21 cellular contexts compared by ENCODE assay signal in genomic region chr19:53182202-53182601, GRCh38. TPM values are rescaled to one million over a fixed set of nuclear protein-coding genes. Genes with fewer than 3 reads are reported as not detected.
DNase-seq lines count a peak whose midpoint lies in the region; ATAC-seq and TF ChIP-seq lines count a peak whose summit lies in the region.
"Had no signal": no experiment of that assay in that cellular context is flagged by ENCODE, and none has a peak within 500 bp of the region (broad histone marks: within the 10 kb centered on the region; RNA-seq: fewer than 3 reads in every experiment).

No MANE protein-coding gene starts in this region.

- H3K4me3 Mint-ChIP-seq in endodermal cell: no peak overlapping the region
- H3K4me3 Mint-ChIP-seq: activated CD4-positive, alpha-beta memory T cell treated with anti-CD3 and anti-CD28 coated beads, Interleukin-2, amount 10 ng/mL, durations not matched to agents 7 days and 5 days; stimulated activated effector memory CD8-positive, alpha-beta T cell treated with anti-CD3 and anti-CD28 coated beads, Interleukin-12 subunit alpha, Interleukin-12 subunit beta, amount 100 ng/mL, for 72 hours had no signal

- H3K27me3 ChIP-seq in hepatocyte (no peaks in the 10 kb centered on the region), endodermal cell (ENCODE audit: control insufficient read depth, insufficient read depth, low read length, poor library complexity, severe bottlenecking) (no peaks in the 10 kb centered on the region)
- H3K27me3 ChIP-seq: suprapubic skin had no signal

- ATAC-seq in HG03139 (IDR thresholded peaks at IDR 0.05; ENCODE audit: unreplicated experiment): no peak
- ATAC-seq: K562; stimulated activated effector memory CD8-positive, alpha-beta T cell treated with anti-CD3 and anti-CD28 coated beads, Interleukin-12 subunit alpha, Interleukin-12 subunit beta, amount 100 ng/mL, for 72 hours had no signal

- H3K4me3 ChIP-seq in WI38 (ENCODE audit: low read depth, low read length): 0 out of 2 replicates have a peak overlapping the region, but pooled peaks have one; percentile 20
- H3K4me3 ChIP-seq in hepatocyte: no peak overlapping the region
- no peak overlapping the region for H3K4me3 ChIP-seq in endodermal cell (ENCODE audit: low read length)
- H3K4me3 ChIP-seq: K562, suprapubic skin had no signal

- WGBS in hepatocyte (ENCODE audit: low lambda C conversion rate, missing lambda C conversion rate): 93% methylated on average over 10 of the region's 10 CpGs
- 89% methylated on average over 10 of the region's 10 CpGs for WGBS in endodermal cell (ENCODE audit: insufficient coverage in 1 of 2, insufficient read length in 1 of 2), 2 experiments

- no peaks in the 10 kb centered on the region for H4K20me1 ChIP-seq in hepatocyte (ENCODE audit: insufficient read depth, poor library complexity, severe bottlenecking)

- no peaks in the 10 kb centered on the region for H3K36me3 ChIP-seq in hepatocyte (replicated peaks; ENCODE audit: insufficient read depth, low read depth)
- H3K36me3 ChIP-seq in endodermal cell (ENCODE audit: control insufficient read depth, insufficient read depth, low read length): peaks cover 14% of the 10 kb centered on the region

- H3K27ac ChIP-seq in hepatocyte (peak overlapping the region; percentile 53), endodermal cell (ENCODE audit: low read depth, low read length) (no peak overlapping the region)
- H3K27ac ChIP-seq: suprapubic skin had no signal

- TF ChIP-seq CTCF in WI38 (IDR thresholded peaks at IDR 0.05; ENCODE audit: low read depth, low read length): no peak
- no peak for TF ChIP-seq CTCF in hepatocyte (IDR thresholded peaks at IDR 0.05; ENCODE audit: poor library complexity)
- TF ChIP-seq CTCF in endodermal cell (conservative IDR thresholded peaks at IDR 0.05): no peak

- no peaks in the 10 kb centered on the region for H3K4me1 Mint-ChIP-seq in endodermal cell
- H3K4me1 Mint-ChIP-seq: activated CD4-positive, alpha-beta memory T cell treated with anti-CD3 and anti-CD28 coated beads, Interleukin-2, amount 10 ng/mL, durations not matched to agents 7 days and 5 days had no signal

- H3K4me2 ChIP-seq in hepatocyte: no peak overlapping the region

- H3K9me3 ChIP-seq in hepatocyte (ENCODE audit: low read depth): no peaks in the 10 kb centered on the region
- peaks cover 14% of the 10 kb centered on the region for H3K9me3 ChIP-seq in endodermal cell (ENCODE audit: control insufficient read depth, low read length)
- H3K9me3 ChIP-seq: suprapubic skin had no signal

- TF ChIP-seq POLR2A in erythroblast (IDR thresholded peaks at IDR 0.05; ENCODE audit: low read length): no peak

- H3K79me2 ChIP-seq in hepatocyte: no peaks in the 10 kb centered on the region

- no peaks in the 10 kb centered on the region for H3K4me1 ChIP-seq in hepatocyte (ENCODE audit: insufficient read depth)
- H3K4me1 ChIP-seq in endodermal cell (ENCODE audit: control insufficient read depth, insufficient read depth, low read length): no peaks in the 10 kb centered on the region
- H3K4me1 ChIP-seq: suprapubic skin had no signal

- peaks cover 48% of the 10 kb centered on the region for H3K36me3 Mint-ChIP-seq in endodermal cell (ENCODE audit: low read depth)

- no peak overlapping the region for H2AFZ ChIP-seq in hepatocyte

- no peak overlapping the region for H3K27ac Mint-ChIP-seq in endodermal cell
- H3K27ac Mint-ChIP-seq: activated CD4-positive, alpha-beta memory T cell treated with anti-CD3 and anti-CD28 coated beads, Interleukin-2, amount 10 ng/mL, durations not matched to agents 7 days and 5 days; stimulated activated effector memory CD8-positive, alpha-beta T cell treated with anti-CD3 and anti-CD28 coated beads, Interleukin-12 subunit alpha, Interleukin-12 subunit beta, amount 100 ng/mL, for 72 hours had no signal

- peak; percentile 77 for DNase-seq in HS-27A (ENCODE audit: low read depth)
- DNase-seq in hepatocyte (ENCODE audit: low spot score): no peak
- DNase-seq in endodermal cell: no peak
- no peak for DNase-seq in NCI-H345 (lab: John Stamatoyannopoulos, UW)
- no peak for DNase-seq in erythroblast (lab: John Stamatoyannopoulos, UW)
- DNase-seq: activated CD4-positive, alpha-beta memory T cell treated with anti-CD3 and anti-CD28 coated beads, Interleukin-2, amount 10 ng/mL, durations not matched to agents 7 days and 5 days; activated CD4-positive, CD25-positive, alpha-beta regulatory T cell; activated gamma-delta T cell; activated T-cell treated with anti-CD3 and anti-CD28 coated beads for 4 hours; AML-193; foreskin melanocyte; hippocampal formation; MV-4-11; NCI-H2171 treated with DMSO at 0.1 percent for 48 hours; NCI-H69; stimulated activated CD4-positive, alpha-beta T cell treated with anti-CD3 and anti-CD28 coated beads, Interleukin-1b, Interleukin-23, amount 100 ng/mL, for 48 hours had no signal

- H3K9ac ChIP-seq in endodermal cell (ENCODE audit: extremely low read depth, low read length, poor library complexity, severe bottlenecking): no peak overlapping the region

- H3K27me3 Mint-ChIP-seq in endodermal cell (ENCODE audit: insufficient read depth): no peaks in the 10 kb centered on the region
- H3K27me3 Mint-ChIP-seq: activated CD4-positive, alpha-beta memory T cell treated with anti-CD3 and anti-CD28 coated beads, Interleukin-2, amount 10 ng/mL, durations not matched to agents 7 days and 5 days had no signal

- peaks cover 20% of the 10 kb centered on the region for H3K9me3 Mint-ChIP-seq in endodermal cell

- H3K9me2 ChIP-seq in hepatocyte (replicated peaks; ENCODE audit: insufficient read depth): no peaks in the 10 kb centered on the region

RNA-seq across cellular contexts. Expression of gene ZNF665, which starts 11.0 kb away (rescaled TPM):
- total RNA-seq in hepatocyte: 3.4 and 3.6 TPM in 2 replicates
- polyA plus RNA-seq in hepatocyte: 2.2 and 4.5 TPM in 2 replicates
- total RNA-seq in endodermal cell: 1 to 10 TPM; 7.6 to 8.6 TPM
- 5.8 TPM for polyA plus RNA-seq in endodermal cell (2013, experiment 1 of 2)
- polyA plus RNA-seq in endodermal cell (2013, experiment 2 of 2): 4.8 TPM

RNA-seq across cellular contexts. Expression of gene ZNF347, which starts 23.3 kb away (rescaled TPM):
- total RNA-seq in hepatocyte (8.3 and 9.2 TPM in 2 replicates), endodermal cell (10 to 100 TPM; 17.7 to 25.5 TPM)
- polyA plus RNA-seq in hepatocyte: 3.8 and 7.1 TPM in 2 replicates
- polyA plus RNA-seq in endodermal cell (2013, experiment 1 of 2): 7.9 TPM
- 7.3 TPM for polyA plus RNA-seq in endodermal cell (2013, experiment 2 of 2)

RNA-seq across cellular contexts. Expression of gene ZNF415, which starts 49.5 kb away (rescaled TPM):
- 14.6 and 24.1 TPM in 2 replicates for total RNA-seq in hepatocyte
- 7.4 and 15.2 TPM in 2 replicates for polyA plus RNA-seq in hepatocyte
- 10 to 100 TPM; 12.6 to 19.4 TPM for total RNA-seq in endodermal cell
- 10.1 TPM for polyA plus RNA-seq in endodermal cell (2013, experiment 1 of 2)
- polyA plus RNA-seq in endodermal cell (2013, experiment 2 of 2): 12.3 TPM
